ENCODE assay signal across 8 cellular contexts in the genomic region with DNA sequence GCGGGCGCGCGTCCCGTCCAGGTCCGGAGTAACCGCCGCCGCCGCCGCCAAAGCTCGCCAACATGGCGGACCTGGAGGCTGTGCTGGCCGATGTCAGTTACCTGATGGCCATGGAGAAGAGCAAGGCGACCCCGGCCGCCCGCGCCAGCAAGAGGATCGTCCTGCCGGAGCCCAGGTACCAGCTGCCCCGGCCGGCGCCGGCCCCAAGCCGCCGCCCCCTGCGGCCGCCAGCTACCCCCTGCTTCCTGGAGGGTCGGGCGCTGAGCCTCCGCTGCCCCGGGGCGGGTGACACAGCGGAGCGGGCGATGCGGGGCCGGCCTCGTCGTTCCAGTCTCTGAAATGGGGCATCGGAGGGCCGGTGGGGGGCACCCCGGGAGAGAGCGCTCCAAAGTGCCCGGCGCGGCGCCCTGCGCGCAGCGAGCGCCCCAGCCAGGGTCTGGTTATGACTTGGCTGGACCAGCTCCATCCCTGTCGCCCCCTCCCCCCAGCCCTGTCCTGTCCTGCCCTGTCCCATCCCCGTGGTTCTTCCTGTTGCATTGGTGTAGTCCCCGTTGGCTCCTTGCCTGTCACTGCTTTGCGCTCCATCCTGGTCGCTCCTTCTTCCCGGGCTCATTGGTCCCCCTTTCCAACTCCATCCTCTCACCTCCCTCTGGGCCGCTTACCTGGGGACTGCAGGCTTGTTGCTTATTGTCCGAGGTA. TPM values are rescaled to one million over a fixed set of nuclear protein-coding genes. Genes with fewer than 3 reads are reported as not detected.
DNase-seq lines count a peak whose midpoint lies in the region; ATAC-seq and TF ChIP-seq lines count a peak whose summit lies in the region.

No MANE protein-coding gene starts in this region.

- WGBS in hepatocyte (ENCODE audit: low lambda C conversion rate, missing lambda C conversion rate), result under 1% methylated on average over 21 of the region's 61 CpGs
- WGBS in sigmoid colon, 2 donors, result 1% methylated on average over 61 of the region's 61 CpGs

- no peak overlapping the region for H2AFZ ChIP-seq in Karpas-422 (ENCODE audit: low read length)
- H2AFZ ChIP-seq in hepatocyte, result peak overlapping the region; percentile 73

- CTCF ChIA-PET in A673 (lab: Charles Lee), result interaction anchor here (0.6 kb wide), 1 partner anchor 124 kb away, joined by 5 read pairs; no protein-coding TSS in a partner anchor
- CTCF ChIA-PET in activated naive CD4-positive, alpha-beta T cell treated with anti-CD3 and anti-CD28 coated beads for 36 hours (lab: Charles Lee), result no interaction called here

- no peak for TF ChIP-seq POLR2A in sigmoid colon (IDR thresholded peaks at IDR 0.05)

- H4K20me1 ChIP-seq in Karpas-422 (ENCODE audit: insufficient read depth, low read depth, low read length) (0 out of 2 replicates have a peak, but pooled peaks cover 4% of the 10 kb centered on the region), hepatocyte (ENCODE audit: insufficient read depth, poor library complexity, severe bottlenecking) (no peaks in the 10 kb centered on the region)

- intact Hi-C loops in A673 (cut with micrococcal nuclease; ENCODE audit: unreplicated experiment), result no loop called here
- intact Hi-C loops in activated naive CD4-positive, alpha-beta T cell treated with anti-CD3 and anti-CD28 coated beads for 36 hours (cut with micrococcal nuclease), result loop anchor here (2.0 to 10.0 kb wide), 3 partner anchors 118 to 500 kb away; no protein-coding TSS in a partner anchor
- intact Hi-C loops in sigmoid colon (cut with DNase I), result loop anchor here (10.0 kb wide), 3 partner anchors 100 to 210 kb away; no protein-coding TSS in a partner anchor

- H3K36me3 ChIP-seq in A673 (ENCODE audit: insufficient read depth, low read length, poor library complexity, severe bottlenecking), result no peaks in the 10 kb centered on the region
- H3K36me3 ChIP-seq in Karpas-422 (ENCODE audit: insufficient read depth, low read length), result no peaks in the 10 kb centered on the region
- no peaks in the 10 kb centered on the region for H3K36me3 ChIP-seq in hepatocyte (replicated peaks; ENCODE audit: insufficient read depth, low read depth)
- no peaks in the 10 kb centered on the region for H3K36me3 ChIP-seq in sigmoid colon

- no peaks in the 10 kb centered on the region for H3K9me2 ChIP-seq in Karpas-422 (replicated peaks; ENCODE audit: insufficient read depth, low read length)
- no peaks in the 10 kb centered on the region for H3K9me2 ChIP-seq in hepatocyte (replicated peaks; ENCODE audit: insufficient read depth)

- H3K4me1 ChIP-seq in A673 (ENCODE audit: insufficient read depth, low read length, poor library complexity, severe bottlenecking), result peaks cover 10% of the 10 kb centered on the region
- H3K4me1 ChIP-seq in Karpas-422 (ENCODE audit: low read length), result peaks cover 34% of the 10 kb centered on the region
- peaks cover 4% of the 10 kb centered on the region for H3K4me1 ChIP-seq in hepatocyte (ENCODE audit: insufficient read depth)
- peaks cover 0 to 36% (median 10%) of the 10 kb centered on the region in 4 donors for H3K4me1 ChIP-seq in sigmoid colon

- no peaks in the 10 kb centered on the region for H3K9me3 Mint-ChIP-seq in activated naive CD4-positive, alpha-beta T cell treated with anti-CD3 and anti-CD28 coated beads for 36 hours

- H3K27me3 Mint-ChIP-seq in activated naive CD4-positive, alpha-beta T cell treated with anti-CD3 and anti-CD28 coated beads for 36 hours (ENCODE audit: low read depth), result peaks cover 4% of the 10 kb centered on the region

- H3K4me3 Mint-ChIP-seq in activated naive CD4-positive, alpha-beta T cell treated with anti-CD3 and anti-CD28 coated beads for 36 hours, result peak overlapping the region; percentile 79

- ATAC-seq in GM19023 (IDR thresholded peaks at IDR 0.05; ENCODE audit: unreplicated experiment) (peak; percentile 6), HG02623 (IDR thresholded peaks at IDR 0.05; ENCODE audit: unreplicated experiment) (no peak)

- H3K27ac ChIP-seq in A673 (ENCODE audit: low read depth, low read length, poor library complexity, severe bottlenecking) (no peak overlapping the region), Karpas-422 (ENCODE audit: low read length) (no peak overlapping the region), hepatocyte (peak overlapping the region; percentile 50), sigmoid colon (peak overlapping the region; percentile 56 to 83 (median 76))

- H3K4me1 Mint-ChIP-seq in activated naive CD4-positive, alpha-beta T cell treated with anti-CD3 and anti-CD28 coated beads for 36 hours (ENCODE audit: low read depth), result peaks cover 41% of the 10 kb centered on the region

- H3K9me3 ChIP-seq in A673 (ENCODE audit: low read depth, low read length, poor library complexity, severe bottlenecking) (no peaks in the 10 kb centered on the region), Karpas-422 (ENCODE audit: low read length) (no peaks in the 10 kb centered on the region), hepatocyte (ENCODE audit: low read depth) (no peaks in the 10 kb centered on the region), sigmoid colon (no peaks in the 10 kb centered on the region)

- H3K79me2 ChIP-seq in Karpas-422 (ENCODE audit: low read length) (no peaks in the 10 kb centered on the region), hepatocyte (peaks cover 28% of the 10 kb centered on the region)

- H3K36me3 Mint-ChIP-seq in activated naive CD4-positive, alpha-beta T cell treated with anti-CD3 and anti-CD28 coated beads for 36 hours (ENCODE audit: low read depth), result peaks cover 1% of the 10 kb centered on the region

- H3K9ac ChIP-seq in Karpas-422 (ENCODE audit: low read length), result peak overlapping the region; percentile 53

- POLR2A ChIA-PET in A673 (lab: Charles Lee; ENCODE audit: low non-redundant PET), result no interaction called here

- TF ChIP-seq EP300 in sigmoid colon (IDR thresholded peaks at IDR 0.05), result no peak

- H3K4me2 ChIP-seq in Karpas-422 (ENCODE audit: low read depth, low read length, poor library complexity, severe bottlenecking), result peak overlapping the region; percentile 69
- peak overlapping the region; percentile 94 for H3K4me2 ChIP-seq in hepatocyte

- peak overlapping the region; percentile 70 for H3K4me3 ChIP-seq in A673 (ENCODE audit: low read depth, low read length, poor library complexity, severe bottlenecking)
- peak overlapping the region; percentile 65 for H3K4me3 ChIP-seq in Karpas-422 (ENCODE audit: low read length)
- peak overlapping the region; percentile 98 for H3K4me3 ChIP-seq in hepatocyte
- H3K4me3 ChIP-seq in sigmoid colon, result peak overlapping the region; percentile 48 to 94 (median 90)

- BruUV-seq in A673 (replicated peaks; lab: Mats Ljungman, UMichigan), result no TSS peak

- H3K27ac Mint-ChIP-seq in activated naive CD4-positive, alpha-beta T cell treated with anti-CD3 and anti-CD28 coated beads for 36 hours, result no peak overlapping the region

- DNase-seq in A673 (ENCODE audit: low spot score), result no peak
- peak; percentile 36 for DNase-seq in Karpas-422
- DNase-seq in activated naive CD4-positive, alpha-beta T cell treated with anti-CD3 and anti-CD28 coated beads for 36 hours, result peak; percentile 26
- DNase-seq in hepatocyte (ENCODE audit: low spot score), result peak; percentile 27
- DNase-seq in sigmoid colon, result peak; percentile 70
- no peak for DNase-seq in cerebellum (ENCODE audit: low spot score)

- TF ChIP-seq CTCF in A673 (conservative IDR thresholded peaks at IDR 0.05; ENCODE audit: low read depth, low read length), result no peak
- no peak for TF ChIP-seq CTCF in hepatocyte (IDR thresholded peaks at IDR 0.05; ENCODE audit: poor library complexity)
- no peak for TF ChIP-seq CTCF in sigmoid colon (IDR thresholded peaks at IDR 0.05)

- H3K27me3 ChIP-seq in A673 (replicated peaks; ENCODE audit: insufficient read depth, low read depth, low read length, poor library complexity) (peaks cover 33% of the 10 kb centered on the region), Karpas-422 (ENCODE audit: low read length) (no peaks in the 10 kb centered on the region), hepatocyte (no peaks in the 10 kb centered on the region), sigmoid colon (no peaks in the 10 kb centered on the region)

RNA-seq across cellular contexts. Expression of gene GRK3, which starts 0.7 kb away (rescaled TPM):
- total RNA-seq in A673 (2021), result 2.0 and 3.2 TPM in 2 replicates
- total RNA-seq in Karpas-422 (2014; rRNA removed; shearing (Covaris generic); ENCODE audit: low replicate concordance), result 1.4 and 2.0 TPM in 2 replicates
- 1 to 10 TPM; 8.3 to 8.9 TPM for total RNA-seq in activated naive CD4-positive, alpha-beta T cell treated with anti-CD3 and anti-CD28 coated beads for 36 hours
- total RNA-seq in hepatocyte, result 7.1 and 7.3 TPM in 2 replicates
- polyA plus RNA-seq in hepatocyte, result 1.5 and 2.8 TPM in 2 replicates
- 1 to 10 TPM; 6.1 to 9.6 (median 8.3) TPM for total RNA-seq in sigmoid colon
- polyA plus RNA-seq in sigmoid colon, result 1 to 10 TPM; 1.2 to 7.2 (median 1.4) TPM
- 18.4 TPM for total RNA-seq in cerebellum

Comparison
In these comparisons a context has a peak if more than half of its experiments do, and no peak if none do; other contexts are left out.
1. DNase-seq: peak in Karpas-422 (single experiment), activated naive CD4-positive, alpha-beta T cell treated with anti-CD3 and anti-CD28 coated beads for 36 hours (single experiment), hepatocyte (single experiment) and sigmoid colon (single experiment); none in A673 (single experiment) and cerebellum (single experiment).
2. H3K27ac ChIP-seq: peak in hepatocyte (single experiment) and sigmoid colon (4 of 4); none in A673 (single experiment) and Karpas-422 (single experiment).
3. Peak in every context shown above with its lines, with median percentiles within 50 percentile points of each other: H3K4me3 ChIP-seq.